Comparison of ENCODE assay signal across 1 cellular context in genomic region chr6:16760536-16761468, GRCh38.
A peak's percentile ranks its signal among the peaks of the same experiment; 100 is the strongest.
TF ChIP-seq lines count a peak whose summit lies in the region.

ATXN1 (minus strand) TSS chr6:16761460.

TF ChIP-seq in SK-N-SH, 30 proteins besides CTCF, POLR2A, EP300 and RAD21 (continued from another document):
- TF ChIP-seq USF2 (IDR thresholded peaks at IDR 0.05; ENCODE audit: borderline replicate concordance, low read depth, low read length) (no peak), ZBTB33 (IDR thresholded peaks at IDR 0.05; ENCODE audit: borderline replicate concordance, low read depth) (no peak), FOSL2 (IDR thresholded peaks at IDR 0.05; ENCODE audit: borderline replicate concordance, low read depth) (no peak), ELF1 (IDR thresholded peaks at IDR 0.05) (no peak), TCF12 (IDR thresholded peaks at IDR 0.05) (no peak), POLR2AphosphoS5 (IDR thresholded peaks at IDR 0.05; ENCODE audit: low read depth, low read length) (peak; percentile 39), RXRA (IDR thresholded peaks at IDR 0.05; ENCODE audit: borderline replicate concordance, low read depth) (no peak), USF1 (IDR thresholded peaks at IDR 0.05; ENCODE audit: borderline replicate concordance, low read depth) (no peak), RCOR1 (IDR thresholded peaks at IDR 0.05; ENCODE audit: low read length) (no peak), PBX3 (IDR thresholded peaks at IDR 0.05) (no peak), NRF1 (IDR thresholded peaks at IDR 0.05; ENCODE audit: low read depth, low read length) (no peak), FOXM1 (IDR thresholded peaks at IDR 0.05; ENCODE audit: low read depth) (no peak; the same call in 1 of the 2 replicates), MAX (IDR thresholded peaks at IDR 0.05; ENCODE audit: low read depth) (no peak), CHD2 (IDR thresholded peaks at IDR 0.05; ENCODE audit: low read length, partially characterized antibody) (no peak)
TF ChIP-seq in SK-N-SH: peak in this region for 5.
